In the genomic region with DNA sequence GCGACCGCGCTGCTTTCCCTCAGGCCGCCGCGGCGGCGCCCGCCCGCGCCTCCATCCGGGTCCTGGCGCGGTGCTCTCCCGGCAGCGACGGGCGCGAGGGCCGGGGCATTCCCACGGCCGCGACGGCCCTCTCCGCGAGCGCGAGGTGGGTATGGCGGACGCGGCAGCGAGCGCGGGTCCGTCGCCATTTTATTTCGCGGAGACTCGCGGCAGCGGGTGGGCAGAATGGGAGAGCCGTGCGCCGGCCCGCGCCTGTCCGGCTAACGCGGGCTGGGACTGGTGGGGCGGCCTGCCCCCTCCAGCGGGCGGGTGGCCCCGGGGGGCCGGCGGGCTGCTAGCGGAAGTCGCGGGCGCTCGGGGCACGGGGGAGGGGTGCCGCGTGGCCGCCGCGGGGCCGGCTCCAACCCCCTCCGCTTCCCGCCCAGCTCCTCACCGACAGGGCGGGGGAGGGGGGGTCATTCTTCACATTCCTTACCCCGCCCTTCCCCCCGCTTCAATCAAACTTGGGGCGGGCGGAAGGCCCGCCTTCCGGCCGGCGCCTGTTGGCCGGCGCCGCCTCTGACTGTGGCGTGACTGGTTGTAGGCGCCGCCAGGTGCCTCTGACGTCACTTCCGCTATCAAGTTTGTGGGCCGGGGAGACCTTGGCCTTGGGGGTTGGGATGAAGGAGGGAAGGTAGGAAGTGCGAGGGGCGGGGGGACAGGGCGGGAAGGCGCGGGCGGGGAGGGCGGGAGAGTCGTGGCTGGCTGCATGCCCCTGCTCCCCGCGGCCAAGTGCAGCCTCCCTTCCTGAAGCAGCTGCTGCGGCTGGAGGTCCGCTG, we compare ENCODE assay signal across 8 cellular contexts.
DNase-seq lines count a peak whose midpoint lies in the region; ATAC-seq, FAIRE-seq and TF ChIP-seq lines count a peak whose summit lies in the region.

No MANE protein-coding gene starts in this region.

- H3K4me1 ChIP-seq in smooth muscle cell (ENCODE audit: low read depth): peaks cover 27% of the 10 kb centered on the region

- peaks cover 44% of the 10 kb centered on the region for H3K79me2 ChIP-seq in smooth muscle cell (ENCODE audit: low read depth)

- H3K27ac ChIP-seq in smooth muscle cell (ENCODE audit: low read depth): peak overlapping the region; percentile 100

- H4K20me1 ChIP-seq in smooth muscle cell (ENCODE audit: low read depth): peaks cover 46% of the 10 kb centered on the region

- no peaks in the 10 kb centered on the region for H3K9me3 ChIP-seq in smooth muscle cell (replicated peaks; ENCODE audit: low read depth)

- WGBS in smooth muscle cell (ENCODE audit: low lambda C conversion rate): under 1% methylated on average over 60 of the region's 100 CpGs

- peak; percentile 72 for ATAC-seq in GM18907 (IDR thresholded peaks at IDR 0.05; ENCODE audit: unreplicated experiment)
- ATAC-seq in HG03139 (IDR thresholded peaks at IDR 0.05; ENCODE audit: unreplicated experiment): peak; percentile 54

- TF ChIP-seq CTCF in WI38 (IDR thresholded peaks at IDR 0.05; ENCODE audit: low read depth, low read length) (no peak), bronchial epithelial cell (IDR thresholded peaks at IDR 0.05; ENCODE audit: insufficient read depth, low read length, severe bottlenecking) (no peak), smooth muscle cell (IDR thresholded peaks at IDR 0.05; ENCODE audit: borderline replicate concordance, insufficient read depth, poor library complexity, severe bottlenecking) (no peak)

- peaks cover 4% of the 10 kb centered on the region for H3F3A ChIP-seq in smooth muscle cell (ENCODE audit: low read depth)

- peak overlapping the region; percentile 100 for H3K9ac ChIP-seq in smooth muscle cell (ENCODE audit: low read depth)

- H3K4me3 ChIP-seq in WI38 (ENCODE audit: low read depth, low read length) (peak overlapping the region; percentile 88), bronchial epithelial cell (ENCODE audit: low read depth, low read length) (peak overlapping the region; percentile 87), smooth muscle cell (peak overlapping the region; percentile 88)

- H3K27me3 ChIP-seq in bronchial epithelial cell (ENCODE audit: control insufficient read depth, insufficient read depth, low read length) (no peaks in the 10 kb centered on the region), smooth muscle cell (ENCODE audit: low read depth) (no peaks in the 10 kb centered on the region)

- peak overlapping the region; percentile 92 for H3K4me2 ChIP-seq in smooth muscle cell

- no peak for FAIRE-seq in bronchial epithelial cell (lab: Jason Lieb, UNC)

- H2AFZ ChIP-seq in smooth muscle cell (ENCODE audit: low read depth): no peak overlapping the region

- H3K36me3 ChIP-seq in bronchial epithelial cell (ENCODE audit: control insufficient read depth, insufficient read depth, low read length) (no peaks in the 10 kb centered on the region), smooth muscle cell (ENCODE audit: low read depth) (no peaks in the 10 kb centered on the region)

- DNase-seq in AG08395 (ENCODE audit: low spot score): peak; percentile 96
- peak; percentile 98 for DNase-seq in NCI-H2196 treated with DMSO at 0.1 percent for 48 hours (lab: John Stamatoyannopoulos, UW; ENCODE audit: unreplicated experiment)
- peak; percentile 95 for DNase-seq in bronchial epithelial cell (ENCODE audit: low read depth)
- peak; percentile 93 for DNase-seq in iPS-NIHi7 (ENCODE audit: extremely low spot score)
- peak; percentile 84 for DNase-seq in smooth muscle cell (lab: John Stamatoyannopoulos, UW; ENCODE audit: unreplicated experiment)

Comparison
In these comparisons a context has a peak if more than half of its experiments do, and no peak if none do; other contexts are left out.
1. Peak in every context shown above with its lines: DNase-seq, ATAC-seq, H3K4me3 ChIP-seq and H3K27ac ChIP-seq.